ENCODE assay signal across 14 cellular contexts in genomic region chr9:72648324-72648723, GRCh38.
DNase-seq lines count a peak whose midpoint lies in the region; ATAC-seq, FAIRE-seq and TF ChIP-seq lines count a peak whose summit lies in the region.
"Had no signal": no experiment of that assay in that cellular context is flagged by ENCODE, and none has a peak within 500 bp of the region (broad histone marks: within the 10 kb centered on the region; RNA-seq: fewer than 3 reads in every experiment).

No MANE protein-coding gene starts in this region.

- no peaks in the 10 kb centered on the region for H3K27me3 ChIP-seq in OCI-LY3 (ENCODE audit: low read depth, low read length)
- no peaks in the 10 kb centered on the region for H3K27me3 ChIP-seq in keratinocyte (ENCODE audit: control insufficient read depth, extremely low read depth, insufficient read depth, low read length)
- H3K27me3 ChIP-seq: BE2C had no signal

- peak overlapping the region; percentile 70 for H3K4me2 ChIP-seq in OCI-LY3 (ENCODE audit: low read length)
- H3K4me2 ChIP-seq in keratinocyte (ENCODE audit: control insufficient read depth, extremely low read depth, insufficient read depth, low read depth, low read length) = peak overlapping the region; percentile 42
- H3K4me2 ChIP-seq: A549 had no signal

- H3K9me3 ChIP-seq in OCI-LY3 (ENCODE audit: insufficient read depth, low read length) (no peaks in the 10 kb centered on the region), keratinocyte (ENCODE audit: control insufficient read depth, low read depth, low read length) (no peaks in the 10 kb centered on the region)
- H3K9me3 ChIP-seq: A549, BE2C had no signal

- no peak for DNase-seq in H54 (ENCODE audit: insufficient read length, low spot score)
- no peak for DNase-seq in keratinocyte (ENCODE audit: low read depth, low spot score)
- DNase-seq in stimulated activated naive B cell treated with anti-CD40 and anti-IgM and Interleukin-4, amounts not matched to agents 10 μg/mL and 1 μg/mL and 100 μg/mL, for 72 hours = no peak
- DNase-seq in NCI-H510A treated with DMSO at 0.1 percent for 48 hours (lab: John Stamatoyannopoulos, UW) = no peak
- DNase-seq in RCC 7860 (ENCODE audit: low spot score) = no peak
- no peak for DNase-seq in activated CD4-positive, alpha-beta T cell treated with anti-CD3 and anti-CD28 coated beads for 4 hours
- DNase-seq: BE2C; CD4-positive, alpha-beta memory T cell; DMS79; IMR-90 had no signal

- peak; percentile 53 for FAIRE-seq in H54 (lab: Jason Lieb, UNC)
- peak; percentile 43 for FAIRE-seq in keratinocyte (lab: Jason Lieb, UNC)
- FAIRE-seq in RCC 7860 (lab: Jason Lieb, UNC) = no peak
- FAIRE-seq: A549 had no signal

- no peaks in the 10 kb centered on the region for H3K9me1 ChIP-seq in keratinocyte (ENCODE audit: control insufficient read depth, extremely low read depth, insufficient read depth, low read length)

- ATAC-seq in stimulated activated naive B cell treated with anti-CD40 and anti-IgM and Interleukin-4, amounts not matched to agents 10 μg/mL and 1 μg/mL and 100 μg/mL, for 72 hours (replicated peaks) = peak; percentile 74 to 75
- ATAC-seq: A549, HCT116 had no signal

- H3K4me3 ChIP-seq in OCI-LY3 (ENCODE audit: low read length) (peak overlapping the region; percentile 46), keratinocyte (ENCODE audit: control insufficient read depth in 2 of 3, extremely low read depth in 1 of 3, insufficient read depth in 2 of 3, low read depth in 1 of 3, low read length in 3 of 3) (no peak overlapping the region)
- H3K4me3 ChIP-seq: A549 had no signal

- no peak for TF ChIP-seq CTCF in OCI-LY3 (IDR thresholded peaks at IDR 0.05; ENCODE audit: low read depth, low read length)
- TF ChIP-seq CTCF in keratinocyte (optimal IDR thresholded peaks at IDR 0.05 in 1 of 3, IDR thresholded peaks at IDR 0.05 in 1 of 3, conservative IDR thresholded peaks at IDR 0.05 in 1 of 3; ENCODE audit: extremely low read depth in 1 of 3, insufficient read depth in 2 of 3, low read length in 3 of 3) = no peak

- H4K20me1 ChIP-seq in OCI-LY3 (ENCODE audit: insufficient read depth, low read length) (no peaks in the 10 kb centered on the region), keratinocyte (ENCODE audit: control insufficient read depth, extremely low read depth, insufficient read depth, low read length) (no peaks in the 10 kb centered on the region)

- H2AFZ ChIP-seq in OCI-LY3 (ENCODE audit: low read depth, low read length) (no peak overlapping the region), keratinocyte (ENCODE audit: control insufficient read depth, low read length) (peak overlapping the region; percentile 41)

- dilution Hi-C loops in keratinocyte (cut with MboI; ENCODE audit: extremely low pct_ligation_motif_present, low sequenced_read_pairs) = no loop called here

- peak overlapping the region; percentile 32 for H3K27ac Mint-ChIP-seq in stimulated activated naive B cell treated with anti-CD40 and anti-IgM and Interleukin-4, amounts not matched to agents 10 μg/mL and 1 μg/mL and 100 μg/mL, for 72 hours
- H3K27ac Mint-ChIP-seq: CD4-positive, alpha-beta memory T cell had no signal

- H3K4me1 ChIP-seq in OCI-LY3 (ENCODE audit: low read length) = peaks cover 20% of the 10 kb centered on the region
- H3K4me1 ChIP-seq in keratinocyte (ENCODE audit: control insufficient read depth, extremely low read depth, insufficient read depth, low read length) = peaks cover 23% of the 10 kb centered on the region
- H3K4me1 ChIP-seq: A549, BE2C had no signal

- H3K27me3 Mint-ChIP-seq in stimulated activated naive B cell treated with anti-CD40 and anti-IgM and Interleukin-4, amounts not matched to agents 10 μg/mL and 1 μg/mL and 100 μg/mL, for 72 hours = peaks cover 0 to 13% of the 10 kb centered on the region in 2 donors

- no peak overlapping the region for H3K27ac ChIP-seq in OCI-LY3 (ENCODE audit: low read length)
- no peak overlapping the region for H3K27ac ChIP-seq in keratinocyte (ENCODE audit: control insufficient read depth, insufficient read depth, low read length)
- H3K27ac ChIP-seq: A549, C4-2B had no signal

- H3K79me2 ChIP-seq in OCI-LY3 (ENCODE audit: low read length) (no peaks in the 10 kb centered on the region), keratinocyte (ENCODE audit: control insufficient read depth, insufficient read depth, low read length) (no peaks in the 10 kb centered on the region)

- H3K9ac ChIP-seq in OCI-LY3 (ENCODE audit: low read length) (no peak overlapping the region), keratinocyte (ENCODE audit: control insufficient read depth, extremely low read depth, insufficient read depth, low read length) (no peak overlapping the region)

- H3K9me3 Mint-ChIP-seq in stimulated activated naive B cell treated with anti-CD40 and anti-IgM and Interleukin-4, amounts not matched to agents 10 μg/mL and 1 μg/mL and 100 μg/mL, for 72 hours = no peaks in the 10 kb centered on the region
- H3K9me3 Mint-ChIP-seq: CD4-positive, alpha-beta memory T cell had no signal

- no peaks in the 10 kb centered on the region for H3K36me3 ChIP-seq in OCI-LY3 (replicated peaks; ENCODE audit: low read depth, low read length)
- no peaks in the 10 kb centered on the region for H3K36me3 ChIP-seq in keratinocyte (ENCODE audit: control insufficient read depth in 2 of 2, extremely low read depth in 1 of 2, insufficient read depth in 2 of 2, low read length in 2 of 2)
- H3K36me3 ChIP-seq: BE2C had no signal

- peaks cover 10 to 21% of the 10 kb centered on the region in 2 donors for H3K4me1 Mint-ChIP-seq in stimulated activated naive B cell treated with anti-CD40 and anti-IgM and Interleukin-4, amounts not matched to agents 10 μg/mL and 1 μg/mL and 100 μg/mL, for 72 hours
- H3K4me1 Mint-ChIP-seq: CD4-positive, alpha-beta memory T cell had no signal

- peak overlapping the region; percentile 0 to 41 for H3K4me3 Mint-ChIP-seq in stimulated activated naive B cell treated with anti-CD40 and anti-IgM and Interleukin-4, amounts not matched to agents 10 μg/mL and 1 μg/mL and 100 μg/mL, for 72 hours
- H3K4me3 Mint-ChIP-seq: CD4-positive, alpha-beta memory T cell had no signal

- no peak for TF ChIP-seq POLR2A in H54 (IDR thresholded peaks at IDR 0.05; ENCODE audit: low read depth, low read length)

- no peaks in the 10 kb centered on the region for H3K36me3 Mint-ChIP-seq in stimulated activated naive B cell treated with anti-CD40 and anti-IgM and Interleukin-4, amounts not matched to agents 10 μg/mL and 1 μg/mL and 100 μg/mL, for 72 hours
- H3K36me3 Mint-ChIP-seq: CD4-positive, alpha-beta memory T cell had no signal
